In the genomic region with DNA sequence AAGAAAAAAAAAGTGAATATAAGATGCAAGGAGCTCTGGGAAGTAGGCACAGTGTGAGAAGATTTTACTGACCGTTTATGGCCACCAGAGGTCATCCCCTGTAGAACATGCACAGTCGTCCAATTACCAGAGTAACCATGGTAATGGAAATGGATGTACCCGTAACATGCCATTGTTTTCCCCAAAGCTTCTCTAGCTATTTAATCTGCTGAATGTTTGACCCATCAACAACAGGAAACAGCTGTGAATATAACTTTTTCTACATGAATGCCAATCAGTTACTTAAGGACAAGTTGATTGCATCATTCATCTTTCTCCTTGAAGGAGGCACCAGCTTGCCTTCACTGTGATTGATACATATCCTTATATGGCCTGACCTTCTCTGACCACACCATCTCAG, we compare ENCODE assay signal across 16 cellular contexts.
DNase-seq lines count a peak whose midpoint lies in the region; ATAC-seq and TF ChIP-seq lines count a peak whose summit lies in the region.
"Had no signal": no experiment of that assay in that cellular context is flagged by ENCODE, and none has a peak within 500 bp of the region (broad histone marks: within the 10 kb centered on the region; RNA-seq: fewer than 3 reads in every experiment).

No MANE protein-coding gene starts in this region.

- CTCF ChIA-PET in Panc1 (lab: Charles Lee): no interaction called here

- H3K9me3 ChIP-seq in Panc1 (ENCODE audit: control insufficient read depth, insufficient read depth, low read depth, low read length) (no peaks in the 10 kb centered on the region), psoas muscle (no peaks in the 10 kb centered on the region)
- H3K9me3 ChIP-seq: colonic mucosa, gastroesophageal sphincter had no signal

- ATAC-seq in Panc1 (no peak), psoas muscle (no peak)
- ATAC-seq: activated CD4-positive, alpha-beta T cell treated with anti-CD3 and anti-CD28 coated beads for 36 hours; gastroesophageal sphincter had no signal

- H3K27ac ChIP-seq in Panc1 (ENCODE audit: low read length): no peak overlapping the region
- H3K27ac ChIP-seq in psoas muscle: no peak overlapping the region
- H3K27ac ChIP-seq: colonic mucosa, gastroesophageal sphincter had no signal

- no peaks in the 10 kb centered on the region for H3K4me1 ChIP-seq in Panc1 (ENCODE audit: control insufficient read depth, insufficient read depth, low read length)
- no peaks in the 10 kb centered on the region for H3K4me1 ChIP-seq in psoas muscle
- H3K4me1 ChIP-seq: colonic mucosa, gastroesophageal sphincter had no signal

- no peak overlapping the region for H3K4me3 ChIP-seq in Panc1 (ENCODE audit: low read depth in 2 of 2, low read length in 2 of 2)
- no peak overlapping the region for H3K4me3 ChIP-seq in psoas muscle
- H3K4me3 ChIP-seq: colonic mucosa, gastroesophageal sphincter had no signal

- H3K36me3 ChIP-seq in Panc1 (ENCODE audit: control insufficient read depth, insufficient read depth, low read length) (no peaks in the 10 kb centered on the region), psoas muscle (ENCODE audit: insufficient read depth in 1 of 2, low read depth in 1 of 2) (no peaks in the 10 kb centered on the region)
- H3K36me3 ChIP-seq: colonic mucosa, gastroesophageal sphincter had no signal

- no TSS peak for BruUV-seq in Panc1 (replicated peaks; lab: Mats Ljungman, UMichigan)

- TF ChIP-seq CTCF in Panc1 (IDR thresholded peaks at IDR 0.05) (peak; percentile 10; the same call in 1 of the 2 replicates), psoas muscle (IDR thresholded peaks at IDR 0.05) (no peak)

- H3K27me3 ChIP-seq in Panc1 (ENCODE audit: control insufficient read depth, insufficient read depth, low read length) (no peaks in the 10 kb centered on the region), psoas muscle (ENCODE audit: insufficient read depth in 3 of 3, low read length in 2 of 3) (no peaks in the 10 kb centered on the region)
- H3K27me3 ChIP-seq: colonic mucosa, gastroesophageal sphincter had no signal

- 24 to 28% (median 25%) methylated on average over 3 of the region's 3 CpGs for WGBS in psoas muscle, 3 donors

- intact Hi-C loops in Panc1 (cut with micrococcal nuclease; ENCODE audit: unreplicated experiment): no loop called here
- intact Hi-C loops in psoas muscle (cut with DNase I): no loop called here

- DNase-seq in ACHN (peak; percentile 33), HT-29 (ENCODE audit: low spot score) (peak; percentile 57), Panc1 (ENCODE audit: low read depth, low spot score) (no peak), iPS DF 4.7 (ENCODE audit: extremely low read depth, low spot score) (peak; percentile 11), superior temporal gyrus (ENCODE audit: extremely low spot score) (no peak), psoas muscle (no peak)
- no peak for DNase-seq in activated naive CD4-positive, alpha-beta T cell (lab: John Stamatoyannopoulos, UW)
- no peak for DNase-seq in activated CD8-positive, alpha-beta memory T cell treated with anti-CD3 and anti-CD28 coated beads, Interleukin-2, amount 50 U/mL, for 48 hours
- DNase-seq: activated CD4-positive, alpha-beta T cell treated with anti-CD3 and anti-CD28 coated beads for 36 hours; activated gamma-delta T cell treated with Interleukin-2 at 50 U/mL for 16 hours; CD4-positive, CD25-positive, alpha-beta regulatory T cell; colonic mucosa; NCI-H1417 treated with DMSO at 0.1 percent for 48 hours; RPMI8226; substantia nigra had no signal

- in situ Hi-C loops in ACHN (cut with HindIII; ENCODE audit: low pct_ligation_motif_present, low pct_unique_long_range_greater_than_20kb, low sequenced_read_pairs): no loop called here
- in situ Hi-C loops in Panc1 (cut with HindIII; ENCODE audit: low pct_unique_long_range_greater_than_20kb, low sequenced_read_pairs): no loop called here

- POLR2A ChIA-PET in Panc1 (lab: Charles Lee): no interaction called here

Comparison
In these comparisons a context has a peak if more than half of its experiments do, and no peak if none do; other contexts are left out.
1. DNase-seq: peak in ACHN (single experiment), HT-29 (single experiment) and iPS DF 4.7 (single experiment); none in Panc1 (single experiment), activated naive CD4-positive, alpha-beta T cell (0 of 4), superior temporal gyrus (single experiment), psoas muscle (0 of 2) and activated CD8-positive, alpha-beta memory T cell treated with anti-CD3 and anti-CD28 coated beads, Interleukin-2, amount 50 U/mL, for 48 hours (single experiment).